27 cellular contexts compared by ENCODE assay signal in genomic region chr3:189637755-189638154, GRCh38. TPM values are rescaled to one million over a fixed set of nuclear protein-coding genes. Genes with fewer than 3 reads are reported as not detected.
"Had no signal": no experiment of that assay in that cellular context is flagged by ENCODE, and none has a peak within 500 bp of the region (broad histone marks: within the 10 kb centered on the region; RNA-seq: fewer than 3 reads in every experiment).

No MANE protein-coding gene starts in this region.

- H3K27me3 Mint-ChIP-seq: activated B cell treated with CpG ODN at 0.5 μM for 24 hours; activated CD4-positive, alpha-beta memory T cell treated with anti-CD3 and anti-CD28 coated beads, Interleukin-2, amount 10 ng/mL, durations not matched to agents 7 days and 5 days; activated naive CD8-positive, alpha-beta T cell treated with anti-CD3 and anti-CD28 coated beads, Interleukin-2, amount 50 U/mL, for 24 hours; natural killer cell treated with Interleukin-12 subunit alpha and Interleukin-12 subunit beta and Interleukin-15 and Interleukin-18, amount 100 ng/mL, for 72 hours; stimulated activated naive CD8-positive, alpha-beta T cell treated with anti-CD3 and anti-CD28 coated beads, Interleukin-15, amount 100 ng/mL, for 72 hours had no signal

- H3K27ac Mint-ChIP-seq: activated B cell treated with CpG ODN at 0.5 μM for 24 hours; activated CD4-positive, alpha-beta memory T cell treated with anti-CD3 and anti-CD28 coated beads, Interleukin-2, amount 10 ng/mL, durations not matched to agents 7 days and 5 days; activated naive CD4-positive, alpha-beta T cell treated with anti-CD3 and anti-CD28 coated beads for 36 hours; activated naive CD8-positive, alpha-beta T cell treated with anti-CD3 and anti-CD28 coated beads, Interleukin-2, amount 50 U/mL, for 24 hours; mesothelial cell of epicardium; natural killer cell treated with Interleukin-12 subunit alpha and Interleukin-12 subunit beta and Interleukin-15 and Interleukin-18, amount 100 ng/mL, for 72 hours; stimulated activated naive CD8-positive, alpha-beta T cell treated with anti-CD3 and anti-CD28 coated beads, Interleukin-15, amount 100 ng/mL, for 72 hours; T-helper 2 cell treated with Interferon-gamma antibody and Interleukin-4, amounts not matched to agents 5 μg/mL and 100 μg/mL, for 36 hours had no signal

- H3K36me3 ChIP-seq: brain microvascular endothelial cell, colonic mucosa, lower lobe of right lung, neutrophil, pancreas, right lobe of liver, suprapubic skin had no signal

- H3K9me3 ChIP-seq: colonic mucosa, lower lobe of right lung, neutrophil, pancreas, right lobe of liver, suprapubic skin had no signal

- H3K9me3 Mint-ChIP-seq: activated B cell treated with CpG ODN at 0.5 μM for 24 hours; activated CD4-positive, alpha-beta memory T cell treated with anti-CD3 and anti-CD28 coated beads, Interleukin-2, amount 10 ng/mL, durations not matched to agents 7 days and 5 days; activated naive CD4-positive, alpha-beta T cell treated with anti-CD3 and anti-CD28 coated beads for 36 hours; activated naive CD8-positive, alpha-beta T cell treated with anti-CD3 and anti-CD28 coated beads, Interleukin-2, amount 50 U/mL, for 24 hours; mesothelial cell of epicardium; T-helper 2 cell treated with Interferon-gamma antibody and Interleukin-4, amounts not matched to agents 5 μg/mL and 100 μg/mL, for 36 hours had no signal

- H3K4me3 Mint-ChIP-seq: activated B cell treated with CpG ODN at 0.5 μM for 24 hours; activated CD4-positive, alpha-beta memory T cell treated with anti-CD3 and anti-CD28 coated beads, Interleukin-2, amount 10 ng/mL, durations not matched to agents 7 days and 5 days; activated naive CD4-positive, alpha-beta T cell treated with anti-CD3 and anti-CD28 coated beads for 36 hours; activated naive CD8-positive, alpha-beta T cell treated with anti-CD3 and anti-CD28 coated beads, Interleukin-2, amount 50 U/mL, for 24 hours; mesothelial cell of epicardium; natural killer cell treated with Interleukin-12 subunit alpha and Interleukin-12 subunit beta and Interleukin-15 and Interleukin-18, amount 100 ng/mL, for 72 hours; stimulated activated naive CD8-positive, alpha-beta T cell treated with anti-CD3 and anti-CD28 coated beads, Interleukin-15, amount 100 ng/mL, for 72 hours; T-helper 2 cell treated with Interferon-gamma antibody and Interleukin-4, amounts not matched to agents 5 μg/mL and 100 μg/mL, for 36 hours had no signal

- H3K27ac ChIP-seq: brain microvascular endothelial cell, colonic mucosa, lower lobe of right lung, neutrophil, pancreas, right lobe of liver, suprapubic skin had no signal

- H3K27me3 ChIP-seq: brain microvascular endothelial cell, colonic mucosa, neutrophil, pancreas, right lobe of liver, suprapubic skin had no signal

- H3K4me1 ChIP-seq: colonic mucosa, lower lobe of right lung, pancreas, right lobe of liver, suprapubic skin had no signal

- H3K4me1 Mint-ChIP-seq: activated B cell treated with CpG ODN at 0.5 μM for 24 hours; activated naive CD8-positive, alpha-beta T cell treated with anti-CD3 and anti-CD28 coated beads, Interleukin-2, amount 50 U/mL, for 24 hours; mesothelial cell of epicardium; stimulated activated naive CD8-positive, alpha-beta T cell treated with anti-CD3 and anti-CD28 coated beads, Interleukin-15, amount 100 ng/mL, for 72 hours had no signal

- ATAC-seq: activated naive CD8-positive, alpha-beta T cell treated with anti-CD3 and anti-CD28 coated beads, Interleukin-2, amount 50 U/mL, for 24 hours; lower lobe of right lung; natural killer cell treated with Interleukin-12 subunit alpha and Interleukin-12 subunit beta and Interleukin-15 and Interleukin-18, amount 100 ng/mL, for 72 hours; pancreas; right lobe of liver; stimulated activated naive CD8-positive, alpha-beta T cell treated with anti-CD3 and anti-CD28 coated beads, Interleukin-15, amount 100 ng/mL, for 72 hours had no signal

- H3K36me3 Mint-ChIP-seq: mesothelial cell of epicardium; natural killer cell treated with Interleukin-12 subunit alpha and Interleukin-12 subunit beta and Interleukin-15 and Interleukin-18, amount 100 ng/mL, for 72 hours had no signal

- DNase-seq: activated B cell treated with CpG ODN at 0.5 μM for 24 hours; activated CD4-positive, alpha-beta memory T cell treated with anti-CD3 and anti-CD28 coated beads, Interleukin-2, amount 10 ng/mL, durations not matched to agents 7 days and 5 days; activated CD4-positive, alpha-beta T cell treated with anti-CD3 and anti-CD28 coated beads for 48 hours; activated naive CD4-positive, alpha-beta T cell treated with anti-CD3 and anti-CD28 coated beads for 36 hours; activated naive CD8-positive, alpha-beta T cell treated with anti-CD3 and anti-CD28 coated beads, Interleukin-2, amount 50 U/mL, for 24 hours; activated T-cell treated with anti-CD3 and anti-CD28 coated beads, Interleukin-2, amount 50 U/mL, for 1 hour; aorta; brain microvascular endothelial cell; central memory CD4-positive, alpha-beta T cell; colonic mucosa; erythroblast; foreskin melanocyte; hypothalamus; islet precursor cell; lower lobe of right lung; pancreas; right lobe of liver; small intestine; stimulated activated CD4-positive, alpha-beta T cell treated with anti-CD3 and anti-CD28 coated beads, Interleukin-15, amount 100 ng/mL, for 24 hours; stimulated activated CD4-positive, alpha-beta T cell treated with anti-CD3 and anti-CD28 coated beads, Interleukin-4, amount 100 ng/mL, for 1 hour; stimulated activated naive CD8-positive, alpha-beta T cell treated with anti-CD3 and anti-CD28 coated beads, Interleukin-15, amount 100 ng/mL, for 72 hours; trophoblast cell had no signal

- H3K4me3 ChIP-seq: colonic mucosa, lower lobe of right lung, pancreas, right lobe of liver, suprapubic skin had no signal

RNA-seq across cellular contexts. Expression of gene TP63, which starts 6.6 kb away (rescaled TPM):
- total RNA-seq: colonic mucosa; natural killer cell treated with Interleukin-12 subunit alpha and Interleukin-12 subunit beta and Interleukin-15 and Interleukin-18, amount 100 ng/mL, for 72 hours had no signal
